ENCODE assay signal across 8 cellular contexts in the genomic region with DNA sequence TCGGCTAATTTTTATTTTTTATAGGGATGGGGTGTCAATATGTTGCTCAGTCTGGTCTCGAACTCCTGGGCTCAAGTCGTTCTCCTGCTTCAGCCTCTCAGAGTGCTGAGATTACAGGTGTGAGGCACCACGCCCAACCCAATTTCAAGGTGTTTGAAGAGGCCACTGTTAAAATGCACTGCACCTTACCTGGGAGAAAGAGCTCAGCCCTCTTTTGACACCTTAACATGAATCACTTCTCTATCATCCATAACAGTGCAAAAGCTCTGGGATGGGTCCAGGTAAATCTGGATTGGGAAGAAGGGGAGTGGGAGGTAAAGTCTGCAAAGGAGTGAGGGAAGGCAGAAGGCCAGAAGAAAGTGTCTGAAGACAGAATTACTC. TPM values are rescaled to one million over a fixed set of nuclear protein-coding genes. Genes with fewer than 3 reads are reported as not detected.
A peak's percentile ranks its signal among the peaks of the same experiment; 100 is the strongest.
DNase-seq lines count a peak whose midpoint lies in the region; ATAC-seq and TF ChIP-seq lines count a peak whose summit lies in the region.

No MANE protein-coding gene starts in this region.

- H3K27me3 ChIP-seq in dorsolateral prefrontal cortex, result no peaks in the 10 kb centered on the region

- DNase-seq in CD14-positive monocyte (ENCODE audit: low spot score) (no peak), NB4 (ENCODE audit: low read depth) (no peak), dorsolateral prefrontal cortex (no peak), neural crest cell (ENCODE audit: low read depth, low spot score) (no peak), posterior cingulate gyrus (no peak), amniotic stem cell (lab: John Stamatoyannopoulos, UW) (no peak), NCI-H345 treated with DMSO at 0.1 percent for 48 hours (lab: John Stamatoyannopoulos, UW; ENCODE audit: unreplicated experiment) (no peak)

- H3K27ac Mint-ChIP-seq in CD14-positive monocyte (peak overlapping the region in 1 of 7 donors; percentile 8), neural crest cell (ENCODE audit: unreplicated experiment) (no peak overlapping the region)

- peaks cover 18 to 21% (median 20%) of the 10 kb centered on the region in 3 donors for H3K27me3 Mint-ChIP-seq in CD14-positive monocyte (ENCODE audit: low read depth in 3 of 3)
- peaks cover 13% of the 10 kb centered on the region for H3K27me3 Mint-ChIP-seq in neural crest cell (ENCODE audit: low read depth)

- peaks cover 0 to 1% (median 0%) of the 10 kb centered on the region in 7 donors for H3K9me3 Mint-ChIP-seq in CD14-positive monocyte
- no peaks in the 10 kb centered on the region for H3K9me3 Mint-ChIP-seq in neural crest cell

- intact Hi-C loops in CD14-positive monocyte (cut with micrococcal nuclease) (no loop called here), dorsolateral prefrontal cortex (cut with DNase I) (loop anchor here (5.0 to 10.0 kb wide), 2 partner anchors 43 to 50 kb away; partner anchors contain the start of genes ZNF212 (in 1 of the 2) and ZNF398 (in 1 of the 2)), posterior cingulate gyrus (cut with DNase I) (loop anchor here (1.0 kb wide), 1 partner anchor 46 kb away; no protein-coding TSS in a partner anchor)

- peak overlapping the region; percentile 84 to 86 for H3K4me3 Mint-ChIP-seq in CD14-positive monocyte
- peak overlapping the region; percentile 89 for H3K4me3 Mint-ChIP-seq in neural crest cell

- peaks cover 17 to 20% of the 10 kb centered on the region in 2 donors for H3K36me3 Mint-ChIP-seq in CD14-positive monocyte
- H3K36me3 Mint-ChIP-seq in neural crest cell (ENCODE audit: low read depth), result peaks cover 15% of the 10 kb centered on the region

- TF ChIP-seq POLR2A in NB4 (IDR thresholded peaks at IDR 0.05; ENCODE audit: extremely low read depth, insufficient read length), result no peak

- H3K4me1 Mint-ChIP-seq in CD14-positive monocyte (peaks cover 28% of the 10 kb centered on the region), neural crest cell (peaks cover 8% of the 10 kb centered on the region)

- ATAC-seq in HG03469 (IDR thresholded peaks at IDR 0.05; ENCODE audit: unreplicated experiment), result no peak

- no peak for TF ChIP-seq CTCF in CD14-positive monocyte (IDR thresholded peaks at IDR 0.05)
- TF ChIP-seq CTCF in NB4 (IDR thresholded peaks at IDR 0.05; ENCODE audit: low read depth, low read length), result no peak
- TF ChIP-seq CTCF in dorsolateral prefrontal cortex (IDR thresholded peaks at IDR 0.05 in 54 of 56, conservative IDR thresholded peaks at IDR 0.05 in 2 of 56; ENCODE audit: low read depth in 1 of 56, partially characterized antibody in 56 of 56), result no peak
- no peak for TF ChIP-seq CTCF in neural crest cell (conservative IDR thresholded peaks at IDR 0.05)

- H3K4me3 ChIP-seq in NB4 (ENCODE audit: low read depth, low read length), result peak overlapping the region; percentile 81
- peak overlapping the region; percentile 44 to 91 (median 81) for H3K4me3 ChIP-seq in dorsolateral prefrontal cortex

- H3K27ac ChIP-seq in dorsolateral prefrontal cortex, result peak overlapping the region in 57 of 59 donors; percentile 58 to 96 (median 91)

RNA-seq across cellular contexts. Expression of gene ZNF282, which starts 0.6 kb away (rescaled TPM):
- polyA plus RNA-seq in CD14-positive monocyte, result under 1 TPM; 0.51 to 0.86 TPM
- total RNA-seq in dorsolateral prefrontal cortex (10 to 100 TPM; 14.8 to 29.7 (median 20.7) TPM), neural crest cell (31.8 TPM in 2 replicates)

RNA-seq across cellular contexts. Expression of gene ZNF212, which starts 44.7 kb away (rescaled TPM):
- 1 to 10 TPM; 1.6 to 2.3 TPM for polyA plus RNA-seq in CD14-positive monocyte
- total RNA-seq in dorsolateral prefrontal cortex (10 to 100 TPM in 83 of 120 experiments, 1 to 10 TPM in 37; 7.7 to 14.7 (median 10.7) TPM), neural crest cell (15.8 and 15.9 TPM in 2 replicates)

RNA-seq across cellular contexts. Expression of gene ZNF398, which starts 47.5 kb away (rescaled TPM):
- 1 to 10 TPM; 3.0 to 3.7 TPM for polyA plus RNA-seq in CD14-positive monocyte
- total RNA-seq in dorsolateral prefrontal cortex (10 to 100 TPM; 16.7 to 30.3 (median 24.1) TPM), neural crest cell (19.6 and 20.2 TPM in 2 replicates)

Comparison
In these comparisons a context has a peak if more than half of its experiments do, and no peak if none do; other contexts are left out.
1. intact Hi-C loops: an anchor here in dorsolateral prefrontal cortex (5.0 to 10.0 kb wide) and posterior cingulate gyrus (1.0 kb wide); none called in CD14-positive monocyte.